In the genomic region with DNA sequence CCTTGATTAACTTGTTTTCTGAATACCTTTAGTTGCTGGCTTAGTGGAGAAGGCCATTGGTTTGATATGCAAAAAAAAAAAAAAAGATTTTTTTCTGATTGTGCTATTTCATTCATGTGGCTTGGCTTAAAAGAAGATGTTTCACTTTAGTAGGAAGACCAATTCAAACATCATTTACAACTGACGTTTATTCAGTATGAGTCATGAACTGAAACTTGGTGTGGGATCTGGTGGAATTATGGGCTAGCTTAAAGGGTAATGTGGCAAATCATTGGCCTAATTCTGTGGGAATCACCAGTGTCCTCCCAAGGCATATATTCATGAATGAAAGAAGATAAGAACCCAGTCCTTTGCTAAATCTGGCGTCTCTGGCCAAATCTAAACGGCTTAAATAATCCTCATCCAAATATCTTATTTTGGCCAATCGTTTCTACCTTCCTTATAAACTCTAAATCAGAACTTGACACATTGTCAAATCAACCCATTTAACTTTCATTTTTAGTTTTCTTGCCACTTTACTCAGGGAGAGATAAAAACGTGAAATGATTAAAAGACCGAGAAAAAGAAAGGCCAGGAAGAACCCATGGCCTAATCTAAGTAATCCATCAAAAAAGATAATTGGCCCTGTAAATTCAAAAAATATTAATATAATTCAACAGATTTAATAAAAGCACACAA, we compare ENCODE assay signal across 8 cellular contexts.
DNase-seq lines count a peak whose midpoint lies in the region; ATAC-seq and TF ChIP-seq lines count a peak whose summit lies in the region.

No MANE protein-coding gene starts in this region.

- DNase-seq in RWPE2 (ENCODE audit: low spot score): no peak
- DNase-seq in foreskin keratinocyte: peak; percentile 81 to 91
- no peak for DNase-seq in CD14-positive monocyte (ENCODE audit: low spot score)
- no peak for DNase-seq in GOT3 (lab: John Stamatoyannopoulos, UW)
- DNase-seq in globus pallidus (ENCODE audit: low spot score): no peak

- H3K4me3 ChIP-seq in BLaER1 treated with 17β-estradiol and CSF1 and Interleukin-3, amounts not matched to agents 10 nM and 100 nM: no peak overlapping the region
- no peak overlapping the region for H3K4me3 ChIP-seq in RWPE2 (ENCODE audit: severe bottlenecking)

- H3K9me3 ChIP-seq in BLaER1 treated with 17β-estradiol and CSF1 and Interleukin-3, amounts not matched to agents 10 nM and 100 nM (replicated peaks in 1 of 11): no peaks in the 10 kb centered on the region
- no peaks in the 10 kb centered on the region for H3K9me3 ChIP-seq in RWPE2 (ENCODE audit: severe bottlenecking)

- no peaks in the 10 kb centered on the region for H3K36me3 Mint-ChIP-seq in CD14-positive monocyte

- peaks cover 0 to 14% (median 0%) of the 10 kb centered on the region in 11 experiments; a peak in 4 of 22 replicates for H3K27me3 ChIP-seq in BLaER1 treated with 17β-estradiol and CSF1 and Interleukin-3, amounts not matched to agents 10 nM and 100 nM
- H3K27me3 ChIP-seq in RWPE2 (ENCODE audit: insufficient read depth, poor library complexity, severe bottlenecking) (no peaks in the 10 kb centered on the region), foreskin keratinocyte (no peaks in the 10 kb centered on the region)

- H3K4me3 Mint-ChIP-seq in CD14-positive monocyte: no peak overlapping the region

- peaks cover 0 to 33% (median 25%) of the 10 kb centered on the region in 10 experiments; a peak in 16 of 20 replicates for H3K4me1 ChIP-seq in BLaER1 treated with 17β-estradiol and CSF1 and Interleukin-3, amounts not matched to agents 10 nM and 100 nM
- H3K4me1 ChIP-seq in RWPE2 (ENCODE audit: insufficient read depth, poor library complexity, severe bottlenecking): peaks cover 26% of the 10 kb centered on the region
- H3K4me1 ChIP-seq in foreskin keratinocyte: peaks cover 32% of the 10 kb centered on the region

- peaks cover 0 to 5% (median 0%) of the 10 kb centered on the region in 11 experiments; a peak in 2 of 22 replicates for H3K36me3 ChIP-seq in BLaER1 treated with 17β-estradiol and CSF1 and Interleukin-3, amounts not matched to agents 10 nM and 100 nM
- no peaks in the 10 kb centered on the region for H3K36me3 ChIP-seq in RWPE2 (ENCODE audit: low read depth)

- peak; percentile 75 for ATAC-seq in GM21423 (IDR thresholded peaks at IDR 0.05; ENCODE audit: unreplicated experiment)
- ATAC-seq in RWPE2 (ENCODE audit: low read depth): peak; percentile 47
- ATAC-seq in foreskin keratinocyte: peak; percentile 70
- no peak for ATAC-seq in HG03520 (IDR thresholded peaks at IDR 0.05; ENCODE audit: unreplicated experiment)

- intact Hi-C loops in CD14-positive monocyte (cut with micrococcal nuclease): no loop called here

- no peak overlapping the region for H3K27ac Mint-ChIP-seq in CD14-positive monocyte

- H3K4me1 Mint-ChIP-seq in CD14-positive monocyte: no peaks in the 10 kb centered on the region

- H3K9ac ChIP-seq in BLaER1 treated with 17β-estradiol and CSF1 and Interleukin-3, amounts not matched to agents 10 nM and 100 nM: no peak overlapping the region

- no peak for TF ChIP-seq CTCF in RWPE2 (IDR thresholded peaks at IDR 0.05; ENCODE audit: poor library complexity, severe bottlenecking)
- TF ChIP-seq CTCF in foreskin keratinocyte (conservative IDR thresholded peaks at IDR 0.05): no peak
- no peak for TF ChIP-seq CTCF in CD14-positive monocyte (IDR thresholded peaks at IDR 0.05)

- H3K27ac ChIP-seq in BLaER1 treated with 17β-estradiol and CSF1 and Interleukin-3, amounts not matched to agents 10 nM and 100 nM: no peak overlapping the region
- H3K27ac ChIP-seq in RWPE2 (ENCODE audit: poor library complexity, severe bottlenecking): peak overlapping the region; percentile 80
- peak overlapping the region; percentile 94 for H3K27ac ChIP-seq in foreskin keratinocyte

- no peaks in the 10 kb centered on the region for H4K20me1 ChIP-seq in BLaER1 treated with 17β-estradiol and CSF1 and Interleukin-3, amounts not matched to agents 10 nM and 100 nM

- H3K27me3 Mint-ChIP-seq in CD14-positive monocyte (ENCODE audit: low read depth in 3 of 3): no peaks in the 10 kb centered on the region

- H3K4me2 ChIP-seq in BLaER1 treated with 17β-estradiol and CSF1 and Interleukin-3, amounts not matched to agents 10 nM and 100 nM: peak overlapping the region in 6 of 11 experiments; percentile 28 to 80 (median 72); a peak in 8 of 22 replicates

- H3K9me3 Mint-ChIP-seq in CD14-positive monocyte: no peaks in the 10 kb centered on the region

Comparison
In these comparisons a context has a peak if more than half of its experiments do, and no peak if none do; other contexts are left out.
1. H3K27ac ChIP-seq: peak in RWPE2 (single experiment) and foreskin keratinocyte (single experiment); none in BLaER1 treated with 17β-estradiol and CSF1 and Interleukin-3, amounts not matched to agents 10 nM and 100 nM (0 of 11).
2. DNase-seq: peak in foreskin keratinocyte (2 of 2); none in RWPE2 (single experiment), CD14-positive monocyte (single experiment), GOT3 (single experiment) and globus pallidus (single experiment).